9 cellular contexts compared by ENCODE assay signal in the genomic region with DNA sequence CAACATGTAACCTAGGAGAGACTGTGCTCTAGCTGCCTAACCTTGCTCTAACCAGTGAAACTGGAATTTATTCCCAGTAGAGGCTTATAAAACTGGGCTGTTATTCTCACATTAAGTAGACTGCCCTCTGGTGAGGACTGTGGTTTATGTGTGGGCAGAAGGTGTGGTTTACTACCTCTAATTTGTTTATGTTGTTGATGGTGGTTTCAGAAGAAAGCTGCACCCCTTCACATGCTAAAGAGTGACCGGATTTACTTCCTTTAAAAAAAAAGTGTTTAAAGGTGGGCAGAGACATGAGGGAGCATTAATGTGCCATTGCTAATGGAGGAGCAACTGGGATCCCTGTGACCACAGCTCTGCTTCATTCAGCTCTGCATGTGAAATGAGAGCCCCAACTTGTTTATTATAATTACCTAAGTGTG.
A peak's percentile ranks its signal among the peaks of the same experiment; 100 is the strongest.
DNase-seq lines count a peak whose midpoint lies in the region; ATAC-seq and TF ChIP-seq lines count a peak whose summit lies in the region.
"Had no signal": no experiment of that assay in that cellular context is flagged by ENCODE, and none has a peak within 500 bp of the region (broad histone marks: within the 10 kb centered on the region; RNA-seq: fewer than 3 reads in every experiment).

No MANE protein-coding gene starts in this region.

- H3K27me3 ChIP-seq in osteoblast (ENCODE audit: insufficient read depth, low read length) = peaks cover 7% of the 10 kb centered on the region

- H2AFZ ChIP-seq in osteoblast (ENCODE audit: low read length) = no peak overlapping the region

- ATAC-seq in GM19395 (IDR thresholded peaks at IDR 0.05; ENCODE audit: unreplicated experiment) = peak; percentile 81
- ATAC-seq in HG03066 (IDR thresholded peaks at IDR 0.05; ENCODE audit: low read depth, unreplicated experiment) = peak; percentile 82

- H3K4me2 ChIP-seq in osteoblast (ENCODE audit: insufficient read depth, low read length) = no peak overlapping the region

- no peak overlapping the region for H3K4me3 ChIP-seq in osteoblast (ENCODE audit: insufficient read depth, low read length)

- no peak for DNase-seq in osteoblast (ENCODE audit: insufficient read length, low spot score, missing footprints)
- DNase-seq in GM20000 (ENCODE audit: low spot score) = no peak
- DNase-seq in NCI-H187 treated with DMSO at 0.1 percent for 48 hours (lab: John Stamatoyannopoulos, UW) = no peak
- no peak for DNase-seq in T-helper 2 cell
- DNase-seq in D341Med (ENCODE audit: low spot score) = no peak
- DNase-seq: NCI-H2029 treated with DMSO at 0.1 percent for 48 hours had no signal

- TF ChIP-seq CTCF in VCaP (conservative IDR thresholded peaks at IDR 0.05) (peak; percentile 34; the same call in 1 of the 2 replicates), osteoblast (IDR thresholded peaks at IDR 0.05; ENCODE audit: extremely low read depth, low read depth, low read length) (peak; percentile 7), GM20000 (IDR thresholded peaks at IDR 0.05; ENCODE audit: extremely low read depth, missing control alignments) (no peak)

- no peaks in the 10 kb centered on the region for H3K79me2 ChIP-seq in osteoblast (ENCODE audit: insufficient read depth, low read length)

- no peaks in the 10 kb centered on the region for H3K4me1 ChIP-seq in osteoblast (ENCODE audit: insufficient read depth, low read length)

- peak overlapping the region; percentile 50 for H3K27ac ChIP-seq in VCaP
- H3K27ac ChIP-seq in osteoblast (ENCODE audit: low read depth, low read length) = no peak overlapping the region

- no peaks in the 10 kb centered on the region for H3K36me3 ChIP-seq in osteoblast (ENCODE audit: insufficient read depth, low read length)

- no peaks in the 10 kb centered on the region for H4K20me1 ChIP-seq in osteoblast (ENCODE audit: insufficient read depth, low read length)

- no peaks in the 10 kb centered on the region for H3K9me3 ChIP-seq in osteoblast (ENCODE audit: low read depth, low read length)
